ENCODE assay signal across 10 cellular contexts in genomic region chr14:89221109-89221508, GRCh38.
A peak's percentile ranks its signal among the peaks of the same experiment; 100 is the strongest.
DNase-seq lines count a peak whose midpoint lies in the region; ATAC-seq and TF ChIP-seq lines count a peak whose summit lies in the region.
"Had no signal": no experiment of that assay in that cellular context is flagged by ENCODE, and none has a peak within 500 bp of the region (broad histone marks: within the 10 kb centered on the region; RNA-seq: fewer than 3 reads in every experiment).

No MANE protein-coding gene starts in this region.

- POLR2A ChIA-PET in CD4-positive, alpha-beta memory T cell (lab: Charles Lee; ENCODE audit: partially characterized antibody): no interaction called here

- no peak overlapping the region for H3K4me2 ChIP-seq in MM.1S (ENCODE audit: low read depth, low read length)

- TF ChIP-seq CTCF in astrocyte of the cerebellum (IDR thresholded peaks at IDR 0.05; ENCODE audit: low read depth, low read length, missing control alignments): no peak
- no peak for TF ChIP-seq CTCF in lower lobe of right lung (IDR thresholded peaks at IDR 0.05)
- no peak for TF ChIP-seq CTCF in MM.1S (IDR thresholded peaks at IDR 0.05; ENCODE audit: low read length)
- TF ChIP-seq CTCF in ovary (IDR thresholded peaks at IDR 0.05): no peak

- H3K9me2 ChIP-seq in MM.1S (replicated peaks; ENCODE audit: insufficient read depth, low read length): no peaks in the 10 kb centered on the region

- in situ Hi-C loops in astrocyte of the cerebellum (cut with HindIII; ENCODE audit: low sequenced_read_pairs): no loop called here

- intact Hi-C loops in CD4-positive, alpha-beta memory T cell (cut with micrococcal nuclease): no loop called here
- intact Hi-C loops in lower lobe of right lung (cut with DNase I): no loop called here
- intact Hi-C loops in ovary (cut with DNase I): no loop called here

- H3K36me3 ChIP-seq in CD4-positive, alpha-beta memory T cell (ENCODE audit: insufficient read depth, low read length): no peaks in the 10 kb centered on the region
- peaks cover 5% of the 10 kb centered on the region for H3K36me3 ChIP-seq in lower lobe of right lung
- H3K36me3 ChIP-seq in MM.1S (replicated peaks; ENCODE audit: insufficient read depth, low read length): no peaks in the 10 kb centered on the region
- H3K36me3 ChIP-seq in ovary: no peaks in the 10 kb centered on the region
- H3K36me3 ChIP-seq: cardiac muscle cell had no signal

- H3K27ac ChIP-seq in CD4-positive, alpha-beta memory T cell (ENCODE audit: low read depth, low read length): no peak overlapping the region
- no peak overlapping the region for H3K27ac ChIP-seq in lower lobe of right lung
- no peak overlapping the region for H3K27ac ChIP-seq in MM.1S (ENCODE audit: low read length)
- H3K27ac ChIP-seq in ovary: no peak overlapping the region
- H3K27ac ChIP-seq: cardiac muscle cell had no signal

- no peaks in the 10 kb centered on the region for H3K9me3 ChIP-seq in CD4-positive, alpha-beta memory T cell (ENCODE audit: control insufficient read depth in 1 of 2, low read length in 2 of 2)
- H3K9me3 ChIP-seq in lower lobe of right lung (no peaks in the 10 kb centered on the region), MM.1S (replicated peaks; ENCODE audit: insufficient read depth, low read length) (no peaks in the 10 kb centered on the region), ovary (no peaks in the 10 kb centered on the region)

- no peak overlapping the region for H3K4me3 ChIP-seq in CD4-positive, alpha-beta memory T cell (ENCODE audit: low read length in 2 of 2)
- H3K4me3 ChIP-seq in astrocyte of the cerebellum (ENCODE audit: low read depth, low read length): no peak overlapping the region
- H3K4me3 ChIP-seq in lower lobe of right lung: no peak overlapping the region
- H3K4me3 ChIP-seq in MM.1S (ENCODE audit: low read length): no peak overlapping the region
- no peak overlapping the region for H3K4me3 ChIP-seq in ovary
- H3K4me3 ChIP-seq: cardiac muscle cell had no signal

- H3K4me1 ChIP-seq in CD4-positive, alpha-beta memory T cell (ENCODE audit: insufficient read depth, low read length): peaks cover 17% of the 10 kb centered on the region
- H3K4me1 ChIP-seq in lower lobe of right lung: peaks cover 13% of the 10 kb centered on the region
- H3K4me1 ChIP-seq in MM.1S (ENCODE audit: low read length): no peaks in the 10 kb centered on the region
- H3K4me1 ChIP-seq in ovary (ENCODE audit: insufficient read depth): peaks cover 1% of the 10 kb centered on the region

- WGBS in ovary, 3 donors: 8 to 15% (median 15%) methylated on average over 3 of the region's 3 CpGs

- H2AFZ ChIP-seq in MM.1S (ENCODE audit: low read length): no peak overlapping the region

- DNase-seq in CD4-positive, alpha-beta memory T cell: peak in 4 of 5 donors; percentile 31 to 57 (median 48)
- peak; percentile 5 for DNase-seq in NAMALWA (ENCODE audit: low spot score)
- DNase-seq in astrocyte of the cerebellum (ENCODE audit: low read depth): peak; percentile 79
- DNase-seq in lower lobe of right lung: no peak
- DNase-seq in MM.1S: no peak
- no peak for DNase-seq in stimulated activated CD4-positive, alpha-beta T cell treated with anti-CD3 and anti-CD28 coated beads, Interleukin-4, amount 100 ng/mL, for 1 hour
- no peak for DNase-seq in ovary
- no peak for DNase-seq in NCI-H1105 (lab: John Stamatoyannopoulos, UW)
- DNase-seq: NCI-H1105 treated with DMSO at 0.1 percent for 48 hours had no signal

- ATAC-seq in lower lobe of right lung: peak; percentile 79 to 87

- H3K9me3 Mint-ChIP-seq in CD4-positive, alpha-beta memory T cell: peaks cover 0 to 6% (median 0%) of the 10 kb centered on the region in 8 donors

- H3K27me3 Mint-ChIP-seq in CD4-positive, alpha-beta memory T cell: no peaks in the 10 kb centered on the region

- H3K27me3 ChIP-seq in CD4-positive, alpha-beta memory T cell (ENCODE audit: insufficient read depth, low read length): no peaks in the 10 kb centered on the region
- H3K27me3 ChIP-seq in lower lobe of right lung (ENCODE audit: low read depth) (no peaks in the 10 kb centered on the region), MM.1S (replicated peaks; ENCODE audit: insufficient read depth, low read length) (no peaks in the 10 kb centered on the region), ovary (no peaks in the 10 kb centered on the region)
- H3K27me3 ChIP-seq: cardiac muscle cell had no signal

- peaks cover 40 to 64% (median 46%) of the 10 kb centered on the region in 4 donors for H3K4me1 Mint-ChIP-seq in CD4-positive, alpha-beta memory T cell

- TF ChIP-seq POLR2A in ovary (IDR thresholded peaks at IDR 0.05): no peak

- no peaks in the 10 kb centered on the region for H3F3A ChIP-seq in MM.1S (ENCODE audit: insufficient read depth, low read length)

- peaks cover 20 to 32% of the 10 kb centered on the region in 2 donors for H3K36me3 Mint-ChIP-seq in CD4-positive, alpha-beta memory T cell

- peaks cover 6% of the 10 kb centered on the region; the same call in 1 of the 2 replicates for H3K79me2 ChIP-seq in MM.1S (ENCODE audit: low read length)

- H3K4me3 Mint-ChIP-seq in CD4-positive, alpha-beta memory T cell: peak overlapping the region in 4 of 8 donors; percentile 10 to 53 (median 24)

- no peak overlapping the region for H3K9ac ChIP-seq in MM.1S (ENCODE audit: low read length)

- no peak for TF ChIP-seq EP300 in ovary (IDR thresholded peaks at IDR 0.05)

- H3K27ac Mint-ChIP-seq in CD4-positive, alpha-beta memory T cell: peak overlapping the region; percentile 5 to 83 (median 55)

- CTCF ChIA-PET in CD4-positive, alpha-beta memory T cell (lab: Charles Lee; ENCODE audit: partially characterized antibody): no interaction called here

- H4K20me1 ChIP-seq in MM.1S (ENCODE audit: insufficient read depth, low read length): no peaks in the 10 kb centered on the region

Comparison
In these comparisons a context has a peak if more than half of its experiments do, and no peak if none do; other contexts are left out.
1. DNase-seq: peak in CD4-positive, alpha-beta memory T cell (4 of 5), NAMALWA (single experiment) and astrocyte of the cerebellum (single experiment); none in lower lobe of right lung (single experiment), MM.1S (single experiment), stimulated activated CD4-positive, alpha-beta T cell treated with anti-CD3 and anti-CD28 coated beads, Interleukin-4, amount 100 ng/mL, for 1 hour (single experiment), ovary (0 of 5) and NCI-H1105 (single experiment).